In genomic region chr11:36361472-36361871, GRCh38 we compare ENCODE assay signal across 13 cellular contexts.
A peak's percentile ranks its signal among the peaks of the same experiment; 100 is the strongest.
DNase-seq lines count a peak whose midpoint lies in the region; ATAC-seq and TF ChIP-seq lines count a peak whose summit lies in the region.
"Had no signal": no experiment of that assay in that cellular context is flagged by ENCODE, and none has a peak within 500 bp of the region (broad histone marks: within the 10 kb centered on the region; RNA-seq: fewer than 3 reads in every experiment).

No MANE protein-coding gene starts in this region.

- H3K4me1 ChIP-seq in mesodermal cell (ENCODE audit: control insufficient read depth, insufficient read depth, low read length, poor library complexity, severe bottlenecking): peaks cover 46% of the 10 kb centered on the region
- H3K4me1 ChIP-seq: psoas muscle had no signal

- no peaks in the 10 kb centered on the region for H3K27me3 ChIP-seq in AG04450 (ENCODE audit: control insufficient read depth, insufficient read depth, low read length)
- no peaks in the 10 kb centered on the region for H3K27me3 ChIP-seq in brain microvascular endothelial cell (replicated peaks)

- TF ChIP-seq CTCF in AG04450 (IDR thresholded peaks at IDR 0.05; ENCODE audit: low read depth, low read length) (no peak), HFF-Myc (IDR thresholded peaks at IDR 0.05; ENCODE audit: low read depth, low read length, missing control alignments) (no peak), brain microvascular endothelial cell (IDR thresholded peaks at IDR 0.05; ENCODE audit: low read depth, low read length, missing control alignments) (no peak)

- H3K27ac ChIP-seq in AG04450 (ENCODE audit: low read depth, low read length): peak overlapping the region; percentile 63
- H3K27ac ChIP-seq in brain microvascular endothelial cell: peak overlapping the region; percentile 88
- H3K27ac ChIP-seq in mesodermal cell (ENCODE audit: low read depth, low read length, severe bottlenecking): peak overlapping the region; percentile 85
- H3K27ac ChIP-seq: psoas muscle had no signal

- CTCF ChIA-PET in AG04450 (lab: Charles Lee): interaction anchor here (0.9 to 1.7 kb wide), 3 partner anchors 11 to 117 kb away, joined by 3 to 8 read pairs (median 3); no protein-coding TSS in a partner anchor

- H3K4me3 ChIP-seq in AG04450 (ENCODE audit: low read depth, low read length): peak overlapping the region; percentile 1; the same call in 1 of the 2 replicates
- H3K4me3 ChIP-seq in HFF-Myc (replicated peaks; ENCODE audit: low read depth, low read length): peak overlapping the region; percentile 14
- H3K4me3 ChIP-seq in brain microvascular endothelial cell (ENCODE audit: low read depth, low read length): peak overlapping the region; percentile 16
- H3K4me3 ChIP-seq in mesodermal cell (ENCODE audit: extremely low read depth, insufficient read depth, low read length, poor library complexity, severe bottlenecking): no peak overlapping the region
- H3K4me3 ChIP-seq: psoas muscle had no signal

- ATAC-seq in HG03039 (IDR thresholded peaks at IDR 0.05; ENCODE audit: unreplicated experiment): no peak
- ATAC-seq in GM18519 (IDR thresholded peaks at IDR 0.05; ENCODE audit: low FRiP score, unreplicated experiment): no peak
- ATAC-seq: left colon, psoas muscle had no signal

- H3K36me3 ChIP-seq in brain microvascular endothelial cell (replicated peaks) (no peaks in the 10 kb centered on the region), mesodermal cell (ENCODE audit: control insufficient read depth, insufficient read depth, low read length) (no peaks in the 10 kb centered on the region)

- in situ Hi-C loops in brain microvascular endothelial cell (cut with HindIII; ENCODE audit: low pct_ligation_motif_present, low sequenced_read_pairs): no loop called here

- POLR2A ChIA-PET in AG04450 (lab: Yijun Ruan, JAX): no interaction called here

- no peak for DNase-seq in AG04450 (ENCODE audit: low read depth, low spot score)
- no peak for DNase-seq in HFF-Myc (ENCODE audit: extremely low read depth, low read depth)
- no peak for DNase-seq in brain microvascular endothelial cell
- no peak for DNase-seq in mesenteric fat pad (ENCODE audit: low spot score)
- no peak for DNase-seq in NOMO-1 (lab: John Stamatoyannopoulos, UW; ENCODE audit: unreplicated experiment in 2 of 2)
- DNase-seq: activated naive CD8-positive, alpha-beta T cell treated with anti-CD3 and anti-CD28 coated beads, Interleukin-2, amount 10 ng/mL, durations not matched to agents 7 days and 5 days; erythroblast; left colon; NCI-H2029 treated with DMSO at 0.1 percent for 48 hours; psoas muscle had no signal

- 71% methylated on average over 1 of the region's 1 CpG; no CpG with 5 or more reads in 1 of the 2 experiments for WGBS in mesodermal cell (ENCODE audit: insufficient coverage in 2 of 2), 2 experiments

- H3K9me3 ChIP-seq in AG04450 (ENCODE audit: control insufficient read depth, insufficient read depth, low read length) (no peaks in the 10 kb centered on the region), mesodermal cell (ENCODE audit: control insufficient read depth, low read length) (no peaks in the 10 kb centered on the region)
- H3K9me3 ChIP-seq: psoas muscle had no signal
